Comparison of ENCODE assay signal across 8 cellular contexts in the genomic region with DNA sequence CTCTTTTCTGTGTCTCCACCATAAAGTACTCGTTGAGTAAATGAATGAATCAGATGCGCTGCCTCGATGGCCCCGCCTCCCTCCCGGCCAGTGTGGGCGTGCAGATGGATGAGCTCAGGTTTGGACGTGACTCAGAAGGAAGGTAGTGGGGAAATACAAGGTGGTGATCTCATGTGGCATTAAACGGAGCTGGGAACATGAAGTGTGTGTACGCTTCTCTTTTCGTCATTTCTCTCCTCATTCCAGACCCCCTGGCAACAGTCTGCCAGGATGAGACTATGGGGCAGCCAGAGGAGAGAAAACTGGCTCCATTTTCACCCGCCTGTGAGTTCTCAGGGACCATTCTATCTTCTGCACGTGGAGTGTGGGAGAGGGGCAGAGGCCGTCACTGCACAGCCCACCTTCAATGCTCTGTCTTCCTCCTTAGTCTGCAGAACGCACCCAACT.
A peak's percentile ranks its signal among the peaks of the same experiment; 100 is the strongest.
DNase-seq lines count a peak whose midpoint lies in the region; ATAC-seq and FAIRE-seq lines count a peak whose summit lies in the region.

No MANE protein-coding gene starts in this region.

- H3K27me3 Mint-ChIP-seq in activated T-helper 17 cell treated with anti-CD3 and anti-CD28 coated beads, Interleukin-2, amount 50 U/mL, for 72 hours: peaks cover 31% of the 10 kb centered on the region

- intact Hi-C loops in left ventricle myocardium superior (cut with micrococcal nuclease): no loop called here
- intact Hi-C loops in right cardiac atrium (cut with DNase I): no loop called here

- no peaks in the 10 kb centered on the region for H3K9me3 ChIP-seq in right cardiac atrium (ENCODE audit: control insufficient read depth, low read length)

- FAIRE-seq in urothelium cell line (lab: Jason Lieb, UNC): peak; percentile 99

- WGBS in right cardiac atrium: 73% methylated on average over 14 of the region's 14 CpGs

- H3K27me3 ChIP-seq in right cardiac atrium (ENCODE audit: control insufficient read depth, insufficient read depth): no peaks in the 10 kb centered on the region

- H3K4me1 ChIP-seq in right cardiac atrium (ENCODE audit: control insufficient read depth, insufficient read depth, low read length): no peaks in the 10 kb centered on the region

- H3K9me3 Mint-ChIP-seq in activated T-helper 17 cell treated with anti-CD3 and anti-CD28 coated beads, Interleukin-2, amount 50 U/mL, for 72 hours: no peaks in the 10 kb centered on the region

- no peaks in the 10 kb centered on the region for H3K36me3 Mint-ChIP-seq in activated T-helper 17 cell treated with anti-CD3 and anti-CD28 coated beads, Interleukin-2, amount 50 U/mL, for 72 hours (ENCODE audit: low read depth)

- no peak overlapping the region for H3K4me3 ChIP-seq in right cardiac atrium (ENCODE audit: low read length)

- DNase-seq in left ventricle myocardium superior (no peak), right cardiac atrium (no peak), kidney glomerular epithelial cell (lab: John Stamatoyannopoulos, UW) (peak; percentile 97), urothelium cell line (ENCODE audit: low spot score) (peak; percentile 97), HuH-7.5 (ENCODE audit: low spot score) (no peak)

- no peak overlapping the region for H3K27ac Mint-ChIP-seq in activated T-helper 17 cell treated with anti-CD3 and anti-CD28 coated beads, Interleukin-2, amount 50 U/mL, for 72 hours

- peak overlapping the region; percentile 5 for H3K4me3 Mint-ChIP-seq in activated T-helper 17 cell treated with anti-CD3 and anti-CD28 coated beads, Interleukin-2, amount 50 U/mL, for 72 hours

- ATAC-seq in left ventricle myocardium superior: peak; percentile 13
- no peak for ATAC-seq in right cardiac atrium
- ATAC-seq in activated T-helper 17 cell treated with anti-CD3 and anti-CD28 coated beads, Interleukin-2, amount 50 U/mL, for 72 hours (replicated peaks): peak; percentile 96
- no peak for ATAC-seq in HG03045 (IDR thresholded peaks at IDR 0.05; ENCODE audit: unreplicated experiment)
- no peak for ATAC-seq in GM21447 (IDR thresholded peaks at IDR 0.05; ENCODE audit: unreplicated experiment)

- no peak overlapping the region for H3K27ac ChIP-seq in right cardiac atrium (ENCODE audit: low read length)

- H3K4me1 Mint-ChIP-seq in activated T-helper 17 cell treated with anti-CD3 and anti-CD28 coated beads, Interleukin-2, amount 50 U/mL, for 72 hours: peaks cover 7% of the 10 kb centered on the region

Comparison
In these comparisons a context has a peak if more than half of its experiments do, and no peak if none do; other contexts are left out.
1. ATAC-seq: peak in left ventricle myocardium superior (single experiment) and activated T-helper 17 cell treated with anti-CD3 and anti-CD28 coated beads, Interleukin-2, amount 50 U/mL, for 72 hours (single experiment); none in right cardiac atrium (0 of 2), HG03045 (single experiment) and GM21447 (single experiment).
2. DNase-seq: peak in kidney glomerular epithelial cell (single experiment) and urothelium cell line (single experiment); none in left ventricle myocardium superior (single experiment), right cardiac atrium (0 of 3) and HuH-7.5 (single experiment).